ENCODE assay signal across 11 cellular contexts in the genomic region with DNA sequence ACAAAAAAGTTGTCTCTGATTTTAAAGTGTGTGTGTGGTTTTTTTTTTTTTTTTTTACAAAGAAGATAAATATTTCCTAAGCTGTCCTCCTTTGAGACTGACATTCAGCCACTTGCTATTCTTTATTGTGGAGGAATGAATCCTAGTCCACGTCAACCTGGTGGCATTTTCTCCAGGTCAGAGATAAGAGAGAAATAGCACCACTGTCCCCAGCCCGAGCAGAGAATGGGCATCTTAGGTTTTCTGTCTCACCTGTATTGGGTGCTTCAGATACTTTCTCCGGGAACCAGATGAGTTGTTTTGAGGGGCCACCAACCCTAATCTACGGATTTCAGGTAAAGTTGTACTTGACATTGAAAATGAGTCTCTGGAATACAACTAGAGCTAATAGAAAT. TPM values are rescaled to one million over a fixed set of nuclear protein-coding genes. Genes with fewer than 3 reads are reported as not detected.
DNase-seq lines count a peak whose midpoint lies in the region; ATAC-seq and TF ChIP-seq lines count a peak whose summit lies in the region.
"Had no signal": no experiment of that assay in that cellular context is flagged by ENCODE, and none has a peak within 500 bp of the region (broad histone marks: within the 10 kb centered on the region; RNA-seq: fewer than 3 reads in every experiment).

No MANE protein-coding gene starts in this region.

- peak overlapping the region; percentile 83 for H3K4me2 ChIP-seq in Loucy (ENCODE audit: low read depth, low read length, poor library complexity, severe bottlenecking)

- H3K79me2 ChIP-seq in Loucy (ENCODE audit: insufficient read depth, low read length): no peaks in the 10 kb centered on the region

- ATAC-seq in naive thymus-derived CD4-positive, alpha-beta T cell: no peak
- ATAC-seq in activated CD4-positive, CD25-positive, alpha-beta regulatory T cell treated with anti-CD3 and anti-CD28 coated beads, Interleukin-2, amount 50 U/mL, for 24 hours: no peak

- H3K9me2 ChIP-seq in Loucy (replicated peaks; ENCODE audit: low read depth, low read length): no peaks in the 10 kb centered on the region

- H3K27ac Mint-ChIP-seq in naive thymus-derived CD4-positive, alpha-beta T cell: no peak overlapping the region
- H3K27ac Mint-ChIP-seq: activated naive CD4-positive, alpha-beta T cell treated with anti-CD3 and anti-CD28 coated beads for 36 hours had no signal

- H3K27me3 Mint-ChIP-seq in naive thymus-derived CD4-positive, alpha-beta T cell: peaks cover 0 to 40% (median 13%) of the 10 kb centered on the region in 5 donors

- TF ChIP-seq CTCF in AG09309 (IDR thresholded peaks at IDR 0.05; ENCODE audit: control insufficient read depth, insufficient read depth, low read depth, low read length, missing control alignments): no peak
- no peak for TF ChIP-seq CTCF in Loucy (conservative IDR thresholded peaks at IDR 0.05; ENCODE audit: low read length)
- TF ChIP-seq CTCF in BE2C (IDR thresholded peaks at IDR 0.05; ENCODE audit: low read depth, low read length): no peak

- no peaks in the 10 kb centered on the region for H3K9me3 Mint-ChIP-seq in naive thymus-derived CD4-positive, alpha-beta T cell
- H3K9me3 Mint-ChIP-seq: activated naive CD4-positive, alpha-beta T cell treated with anti-CD3 and anti-CD28 coated beads for 36 hours had no signal

- CTCF ChIA-PET in naive thymus-derived CD4-positive, alpha-beta T cell (lab: Charles Lee): no interaction called here

- H3K27me3 ChIP-seq in Loucy (ENCODE audit: insufficient read depth, low read length, poor library complexity, severe bottlenecking): no peaks in the 10 kb centered on the region
- no peaks in the 10 kb centered on the region for H3K27me3 ChIP-seq in duodenal mucosa (ENCODE audit: control insufficient read depth in 1 of 2, insufficient read depth in 2 of 2, low read length in 2 of 2)
- no peaks in the 10 kb centered on the region for H3K27me3 ChIP-seq in naive thymus-derived CD4-positive, alpha-beta T cell (ENCODE audit: control insufficient read depth in 2 of 2, insufficient read depth in 2 of 2, low read length in 2 of 2)
- peaks cover 53% of the 10 kb centered on the region for H3K27me3 ChIP-seq in BE2C
- H3K27me3 ChIP-seq: thyroid gland had no signal

- H3K4me1 ChIP-seq in Loucy (ENCODE audit: insufficient read depth, low read length, poor library complexity, severe bottlenecking): peaks cover 27% of the 10 kb centered on the region
- peaks cover 20 to 21% of the 10 kb centered on the region in 2 donors for H3K4me1 ChIP-seq in duodenal mucosa (ENCODE audit: control insufficient read depth in 1 of 2, insufficient read depth in 2 of 2, low read length in 2 of 2)
- peaks cover 0 to 5% of the 10 kb centered on the region in 2 donors for H3K4me1 ChIP-seq in naive thymus-derived CD4-positive, alpha-beta T cell (ENCODE audit: control insufficient read depth in 2 of 2, insufficient read depth in 2 of 2, low read length in 2 of 2)
- H3K4me1 ChIP-seq in BE2C: no peaks in the 10 kb centered on the region

- DNase-seq in AG09309 (ENCODE audit: low read depth) (no peak), AML-193 (lab: John Stamatoyannopoulos, UW) (no peak), NOMO-1 (lab: John Stamatoyannopoulos, UW; ENCODE audit: unreplicated experiment in 2 of 2) (no peak), BE2C (no peak)
- DNase-seq in naive thymus-derived CD4-positive, alpha-beta T cell: no peak
- DNase-seq: NK-92 treated with Interleukin-12 subunit alpha and Interleukin-12 subunit beta, amount 100 ng/mL, for 24 hours had no signal

- H3K4me3 Mint-ChIP-seq in naive thymus-derived CD4-positive, alpha-beta T cell: peak overlapping the region; percentile 7 to 86 (median 80)

- peaks cover 6 to 44% (median 10%) of the 10 kb centered on the region in 7 donors for H3K4me1 Mint-ChIP-seq in naive thymus-derived CD4-positive, alpha-beta T cell

- no peaks in the 10 kb centered on the region for H3K36me3 ChIP-seq in Loucy (ENCODE audit: insufficient read depth, low read length)
- H3K36me3 ChIP-seq in duodenal mucosa (ENCODE audit: control insufficient read depth in 1 of 2, insufficient read depth in 2 of 2, low read length in 2 of 2): no peaks in the 10 kb centered on the region
- no peaks in the 10 kb centered on the region for H3K36me3 ChIP-seq in naive thymus-derived CD4-positive, alpha-beta T cell (ENCODE audit: control insufficient read depth in 2 of 3, insufficient read depth in 3 of 3, low read length in 3 of 3)
- no peaks in the 10 kb centered on the region for H3K36me3 ChIP-seq in BE2C
- H3K36me3 ChIP-seq: thyroid gland had no signal

- no peaks in the 10 kb centered on the region; the same call in 1 of the 2 replicates for H3F3A ChIP-seq in Loucy (ENCODE audit: low read depth)

- peaks cover 0 to 22% (median 0%) of the 10 kb centered on the region in 5 donors for H3K36me3 Mint-ChIP-seq in naive thymus-derived CD4-positive, alpha-beta T cell

- H3K4me3 ChIP-seq in AG09309 (ENCODE audit: control insufficient read depth, low read depth, low read length) (peak overlapping the region; percentile 81), Loucy (ENCODE audit: low read length, poor library complexity, severe bottlenecking) (peak overlapping the region; percentile 84), duodenal mucosa (ENCODE audit: low read depth in 1 of 2, low read length in 2 of 2) (peak overlapping the region; percentile 83 to 96), BE2C (ENCODE audit: low read depth, low read length) (no peak overlapping the region)
- H3K4me3 ChIP-seq in naive thymus-derived CD4-positive, alpha-beta T cell (ENCODE audit: low read length): no peak overlapping the region

- H3K9me3 ChIP-seq in Loucy (ENCODE audit: insufficient read depth, low read depth, low read length): no peaks in the 10 kb centered on the region
- no peaks in the 10 kb centered on the region for H3K9me3 ChIP-seq in duodenal mucosa (ENCODE audit: control insufficient read depth in 1 of 2, low read length in 2 of 2)
- no peaks in the 10 kb centered on the region for H3K9me3 ChIP-seq in naive thymus-derived CD4-positive, alpha-beta T cell (ENCODE audit: control insufficient read depth in 2 of 3, low read length in 3 of 3)
- no peaks in the 10 kb centered on the region for H3K9me3 ChIP-seq in BE2C
- H3K9me3 ChIP-seq: thyroid gland had no signal

- H2AFZ ChIP-seq in Loucy (ENCODE audit: low read length): no peak overlapping the region

- no peaks in the 10 kb centered on the region for H4K20me1 ChIP-seq in Loucy (ENCODE audit: insufficient read depth, low read length, poor library complexity, severe bottlenecking)

- intact Hi-C loops in naive thymus-derived CD4-positive, alpha-beta T cell (cut with micrococcal nuclease): loop anchor here (1.0 to 2.0 kb wide), 2 partner anchors 42 to 94 kb away; no protein-coding TSS in a partner anchor

- H3K27ac ChIP-seq in duodenal mucosa (ENCODE audit: low read depth, low read length): no peak overlapping the region
- H3K27ac ChIP-seq in naive thymus-derived CD4-positive, alpha-beta T cell (ENCODE audit: low read depth, low read length): no peak overlapping the region

- POLR2A ChIA-PET in naive thymus-derived CD4-positive, alpha-beta T cell (lab: Charles Lee): interaction anchor here (1.3 kb wide), 1 partner anchor 42 kb away, joined by 3 read pairs; no protein-coding TSS in a partner anchor

- H3K9ac ChIP-seq in Loucy (ENCODE audit: low read depth, low read length, poor library complexity, severe bottlenecking) (peak overlapping the region; percentile 66), duodenal mucosa (ENCODE audit: low read depth in 1 of 2, low read length in 2 of 2) (peak overlapping the region in 1 of 2 donors; percentile 77)

RNA-seq across cellular contexts. Expression of a gene that starts 1.4 kb away (rescaled TPM):
- total RNA-seq in naive thymus-derived CD4-positive, alpha-beta T cell: 1 to 10 TPM in 1 of 5 experiments, under 1 TPM in 4; 0.16 to 8.9 (median 0.49) TPM
- under 1 TPM; 0.19 to 0.28 TPM for polyA plus RNA-seq in naive thymus-derived CD4-positive, alpha-beta T cell
- polyA plus RNA-seq in BE2C (2012; ENCODE audit: insufficient read depth, insufficient read length, low read depth): 0.09 TPM

Comparison
In these comparisons a context has a peak if more than half of its experiments do, and no peak if none do; other contexts are left out.
1. H3K4me3 ChIP-seq: peak in AG09309 (single experiment), Loucy (single experiment) and duodenal mucosa (2 of 2); none in naive thymus-derived CD4-positive, alpha-beta T cell (single experiment) and BE2C (single experiment).